Comparison of ENCODE assay signal across 11 cellular contexts in the genomic region with DNA sequence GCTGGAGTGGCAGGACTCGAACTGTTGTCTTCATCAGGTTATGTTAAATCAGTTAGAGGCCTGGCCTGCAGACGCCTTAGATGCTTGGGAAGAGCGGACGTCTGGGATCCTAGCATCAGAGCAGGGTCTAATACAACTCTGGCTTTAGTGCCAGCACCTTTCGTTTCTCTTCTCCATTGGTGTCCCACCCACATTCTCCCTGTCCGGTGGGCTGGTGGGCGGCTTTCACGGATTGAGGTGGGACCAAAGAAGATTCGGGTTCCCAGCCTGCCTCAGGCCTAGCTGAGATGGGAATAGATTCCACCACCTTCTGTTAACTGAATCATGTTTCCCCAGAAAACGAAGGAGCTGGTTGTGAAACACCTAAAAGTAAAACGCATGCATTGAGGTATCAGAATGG. TPM values are rescaled to one million over a fixed set of nuclear protein-coding genes. Genes with fewer than 3 reads are reported as not detected.
DNase-seq lines count a peak whose midpoint lies in the region; ATAC-seq and TF ChIP-seq lines count a peak whose summit lies in the region.
"Had no signal": no experiment of that assay in that cellular context is flagged by ENCODE, and none has a peak within 500 bp of the region (broad histone marks: within the 10 kb centered on the region; RNA-seq: fewer than 3 reads in every experiment).

No MANE protein-coding gene starts in this region.

- no peak for TF ChIP-seq CTCF in DND-41 (IDR thresholded peaks at IDR 0.05; ENCODE audit: borderline replicate concordance, extremely low read depth, low read length, poor library complexity, severe bottlenecking)
- no peak for TF ChIP-seq CTCF in NB4 (IDR thresholded peaks at IDR 0.05; ENCODE audit: low read depth, low read length)
- TF ChIP-seq CTCF in endodermal cell (conservative IDR thresholded peaks at IDR 0.05): no peak
- no peak for TF ChIP-seq CTCF in progenitor cell of endocrine pancreas (IDR thresholded peaks at IDR 0.05; ENCODE audit: unreplicated experiment)

- H3K27me3 Mint-ChIP-seq in endodermal cell (ENCODE audit: insufficient read depth): peaks cover 6% of the 10 kb centered on the region
- no peaks in the 10 kb centered on the region for H3K27me3 Mint-ChIP-seq in progenitor cell of endocrine pancreas

- peaks cover 40% of the 10 kb centered on the region for H3K4me1 ChIP-seq in DND-41 (ENCODE audit: insufficient read depth, low read length)
- no peaks in the 10 kb centered on the region for H3K4me1 ChIP-seq in endodermal cell (ENCODE audit: control insufficient read depth, insufficient read depth, low read length)

- DNase-seq in DND-41: peak; percentile 5
- DNase-seq in NB4 (ENCODE audit: low read depth): no peak
- peak; percentile 50 for DNase-seq in endodermal cell
- DNase-seq in progenitor cell of endocrine pancreas (ENCODE audit: low spot score, unreplicated experiment): no peak
- no peak for DNase-seq in NAMALWA (ENCODE audit: low spot score)
- DNase-seq: body of pancreas; NCI-H2081 treated with DMSO at 0.1 percent for 48 hours; stimulated activated CD4-positive, alpha-beta T cell treated with anti-CD3 and anti-CD28 coated beads, Interleukin-4, amount 100 ng/mL, for 4 hours had no signal

- TF ChIP-seq POLR2A in NB4 (IDR thresholded peaks at IDR 0.05; ENCODE audit: extremely low read depth, insufficient read length): no peak

- H3K36me3 Mint-ChIP-seq in endodermal cell (ENCODE audit: low read depth) (no peaks in the 10 kb centered on the region), progenitor cell of endocrine pancreas (ENCODE audit: insufficient read depth) (no peaks in the 10 kb centered on the region)

- peak overlapping the region; percentile 78 for H3K4me3 Mint-ChIP-seq in endodermal cell
- H3K4me3 Mint-ChIP-seq in progenitor cell of endocrine pancreas (ENCODE audit: low read depth): peak overlapping the region; percentile 77

- H3K9me3 Mint-ChIP-seq in endodermal cell: no peaks in the 10 kb centered on the region
- no peaks in the 10 kb centered on the region for H3K9me3 Mint-ChIP-seq in progenitor cell of endocrine pancreas (ENCODE audit: low read depth)

- H3K9ac ChIP-seq in DND-41 (ENCODE audit: low read depth, low read length): peak overlapping the region; percentile 82
- no peak overlapping the region for H3K9ac ChIP-seq in endodermal cell (ENCODE audit: extremely low read depth, low read length, poor library complexity, severe bottlenecking)

- H3K36me3 ChIP-seq in DND-41 (ENCODE audit: insufficient read depth, low read length): no peaks in the 10 kb centered on the region; the same call in 1 of the 2 replicates
- H3K36me3 ChIP-seq in endodermal cell (ENCODE audit: control insufficient read depth, insufficient read depth, low read length): no peaks in the 10 kb centered on the region

- ATAC-seq in DND-41 (ENCODE audit: insufficient read depth, low read depth) (no peak), HG03565 (IDR thresholded peaks at IDR 0.05; ENCODE audit: unreplicated experiment) (no peak), HG03175 (IDR thresholded peaks at IDR 0.05; ENCODE audit: unreplicated experiment) (no peak), HG03159 (IDR thresholded peaks at IDR 0.05; ENCODE audit: unreplicated experiment) (no peak)

- H2AFZ ChIP-seq in DND-41 (ENCODE audit: low read depth, low read length): no peak overlapping the region

- WGBS in endodermal cell (ENCODE audit: insufficient coverage in 1 of 2, insufficient read length in 1 of 2), 2 experiments: 61 to 90% methylated on average over 2 to 11 of the region's 11 CpGs

- H3K27ac Mint-ChIP-seq in endodermal cell (no peak overlapping the region), progenitor cell of endocrine pancreas (peak overlapping the region; percentile 41)

- H3K4me2 ChIP-seq in DND-41 (ENCODE audit: insufficient read depth, low read length): peak overlapping the region; percentile 88

- H3K9me3 ChIP-seq in DND-41 (ENCODE audit: insufficient read depth, low read length, severe bottlenecking) (no peaks in the 10 kb centered on the region), endodermal cell (ENCODE audit: control insufficient read depth, low read length) (no peaks in the 10 kb centered on the region)
- H3K9me3 ChIP-seq: body of pancreas had no signal

- peaks cover 52% of the 10 kb centered on the region for H3K79me2 ChIP-seq in DND-41 (ENCODE audit: insufficient read depth, low read length)

- peak overlapping the region; percentile 83 for H3K27ac ChIP-seq in DND-41 (ENCODE audit: low read length)
- no peak overlapping the region for H3K27ac ChIP-seq in endodermal cell (ENCODE audit: low read depth, low read length)

- H4K20me1 ChIP-seq in DND-41 (ENCODE audit: insufficient read depth, low read length): no peaks in the 10 kb centered on the region

- peaks cover 10% of the 10 kb centered on the region for H3K4me1 Mint-ChIP-seq in endodermal cell
- peaks cover 15% of the 10 kb centered on the region for H3K4me1 Mint-ChIP-seq in progenitor cell of endocrine pancreas (ENCODE audit: low read depth)

- H3K4me3 ChIP-seq in DND-41 (ENCODE audit: low read depth in 1 of 2, low read length in 2 of 2) (peak overlapping the region; percentile 72 to 80; a peak in 3 of 4 replicates), NB4 (ENCODE audit: low read depth, low read length) (peak overlapping the region; percentile 59), endodermal cell (ENCODE audit: low read length) (peak overlapping the region; percentile 78)

- H3K27me3 ChIP-seq in DND-41 (ENCODE audit: insufficient read depth, low read length, poor library complexity) (no peaks in the 10 kb centered on the region), endodermal cell (ENCODE audit: control insufficient read depth, insufficient read depth, low read length, poor library complexity, severe bottlenecking) (no peaks in the 10 kb centered on the region)
- H3K27me3 ChIP-seq: body of pancreas had no signal

RNA-seq across cellular contexts. Expression of a gene that starts 0.9 kb away (rescaled TPM):
- total RNA-seq in endodermal cell (10 to 100 TPM; 14.9 to 21.9 TPM), progenitor cell of endocrine pancreas (43.7 and 45.4 TPM in 2 replicates)
- polyA plus RNA-seq in endodermal cell (2013, experiment 1 of 2): 10.3 TPM
- 11.2 TPM for polyA plus RNA-seq in endodermal cell (2013, experiment 2 of 2)

Comparison
In these comparisons a context has a peak if more than half of its experiments do, and no peak if none do; other contexts are left out.
1. DNase-seq: peak in DND-41 (single experiment) and endodermal cell (single experiment); none in NB4 (single experiment), progenitor cell of endocrine pancreas (single experiment) and NAMALWA (single experiment).
2. Peak in every context shown above with its lines, with median percentiles within 50 percentile points of each other: H3K4me3 ChIP-seq.